ENCODE assay signal across 14 cellular contexts in the genomic region with DNA sequence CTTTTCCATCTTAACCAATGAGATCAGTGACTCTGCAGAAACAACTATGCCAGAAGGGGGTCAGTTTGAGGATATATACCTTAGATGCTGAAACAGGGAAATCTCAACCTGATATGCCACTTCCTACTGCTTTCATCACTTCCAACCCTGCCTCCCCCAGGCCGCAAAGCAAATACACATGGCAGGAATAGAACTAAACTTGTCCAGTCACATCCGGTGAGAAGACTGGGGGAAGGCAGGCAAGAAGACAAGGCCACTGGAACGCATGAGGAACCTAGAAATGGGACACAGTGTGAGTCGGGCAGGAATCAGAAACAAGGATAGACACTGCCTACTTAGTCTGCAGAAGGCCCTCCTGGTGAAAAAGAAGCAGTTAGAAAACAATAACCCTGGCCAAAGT.
DNase-seq lines count a peak whose midpoint lies in the region; ATAC-seq and TF ChIP-seq lines count a peak whose summit lies in the region.
"Had no signal": no experiment of that assay in that cellular context is flagged by ENCODE, and none has a peak within 500 bp of the region (broad histone marks: within the 10 kb centered on the region; RNA-seq: fewer than 3 reads in every experiment).

No MANE protein-coding gene starts in this region.

- H3K9me3 ChIP-seq in psoas muscle = no peaks in the 10 kb centered on the region
- H3K9me3 ChIP-seq in mucosa of descending colon = no peaks in the 10 kb centered on the region

- H3K27ac Mint-ChIP-seq in glutamatergic neuron (ENCODE audit: unreplicated experiment) = no peak overlapping the region
- H3K27ac Mint-ChIP-seq: activated CD4-positive, alpha-beta memory T cell treated with anti-CD3 and anti-CD28 coated beads for 36 hours; activated naive CD4-positive, alpha-beta T cell treated with anti-CD3 and anti-CD28 coated beads, Interleukin-2, amount 10 ng/mL, durations not matched to agents 7 days and 5 days had no signal

- H3K4me1 Mint-ChIP-seq in glutamatergic neuron (ENCODE audit: low read depth, unreplicated experiment) = no peaks in the 10 kb centered on the region

- H3K4me1 ChIP-seq in psoas muscle (peaks cover 44% of the 10 kb centered on the region), mucosa of descending colon (ENCODE audit: low read depth) (no peaks in the 10 kb centered on the region)

- H3K36me3 ChIP-seq in psoas muscle (ENCODE audit: insufficient read depth in 1 of 2, low read depth in 1 of 2) = no peaks in the 10 kb centered on the region
- H3K36me3 ChIP-seq in mucosa of descending colon (ENCODE audit: low read depth) = no peaks in the 10 kb centered on the region

- TF ChIP-seq CTCF in HL-60 (IDR thresholded peaks at IDR 0.05; ENCODE audit: insufficient read depth, low read length) (no peak), epithelial cell of esophagus (IDR thresholded peaks at IDR 0.05; ENCODE audit: insufficient read depth, low read depth, low read length, missing control alignments) (no peak), psoas muscle (IDR thresholded peaks at IDR 0.05) (no peak), glutamatergic neuron (IDR thresholded peaks at IDR 0.05; ENCODE audit: partially characterized antibody, unreplicated experiment) (no peak), mucosa of descending colon (IDR thresholded peaks at IDR 0.05) (no peak)

- no peaks in the 10 kb centered on the region for H3K9me3 Mint-ChIP-seq in glutamatergic neuron (ENCODE audit: unreplicated experiment)
- H3K9me3 Mint-ChIP-seq: activated CD4-positive, alpha-beta memory T cell treated with anti-CD3 and anti-CD28 coated beads for 36 hours; activated naive CD4-positive, alpha-beta T cell treated with anti-CD3 and anti-CD28 coated beads, Interleukin-2, amount 10 ng/mL, durations not matched to agents 7 days and 5 days; central memory CD8-positive, alpha-beta T cell had no signal

- H3K4me3 ChIP-seq in HL-60 (replicated peaks; ENCODE audit: insufficient read depth, low read length) = no peak overlapping the region
- H3K4me3 ChIP-seq in epithelial cell of esophagus (ENCODE audit: low read length) = no peak overlapping the region
- H3K4me3 ChIP-seq in psoas muscle = no peak overlapping the region
- H3K4me3 ChIP-seq in mucosa of descending colon = no peak overlapping the region

- no peaks in the 10 kb centered on the region for H3K36me3 Mint-ChIP-seq in glutamatergic neuron (ENCODE audit: unreplicated experiment)
- H3K36me3 Mint-ChIP-seq: activated CD4-positive, alpha-beta memory T cell treated with anti-CD3 and anti-CD28 coated beads for 36 hours had no signal

- 71 to 88% (median 82%) methylated on average over 4 of the region's 4 CpGs for whole genome bisulfite sequencing in psoas muscle, 3 donors

- peak; percentile 86 to 89 for DNase-seq in HL-60 (ENCODE audit: low read depth in 1 of 2, low spot score in 1 of 2)
- DNase-seq in RPMI7951 (ENCODE audit: low read depth) = peak; percentile 25
- DNase-seq in epithelial cell of esophagus (ENCODE audit: low read depth) = peak; percentile 74
- no peak for DNase-seq in psoas muscle
- no peak for DNase-seq in NCI-H2029 (lab: John Stamatoyannopoulos, UW)
- no peak for DNase-seq in glutamatergic neuron
- no peak for DNase-seq in mucosa of descending colon
- DNase-seq: activated CD4-positive, alpha-beta memory T cell treated with anti-CD3 and anti-CD28 coated beads for 36 hours; activated naive CD4-positive, alpha-beta T cell treated with anti-CD3 and anti-CD28 coated beads, Interleukin-2, amount 10 ng/mL, durations not matched to agents 7 days and 5 days; NCI-H1694; NCI-H82; T-helper 1 cell had no signal

- H3K27me3 ChIP-seq in HL-60 (ENCODE audit: insufficient read depth, poor library complexity, severe bottlenecking) (no peaks in the 10 kb centered on the region), psoas muscle (ENCODE audit: insufficient read depth in 3 of 3, low read length in 2 of 3) (no peaks in the 10 kb centered on the region)

- intact Hi-C loops in psoas muscle (cut with DNase I) (no loop called here), mucosa of descending colon (cut with DNase I, micrococcal nuclease) (no loop called here)

- ATAC-seq in psoas muscle (peak in 2 of 4 donors; percentile 22 to 62), GM21447 (IDR thresholded peaks at IDR 0.05; ENCODE audit: unreplicated experiment) (no peak), mucosa of descending colon (no peak)

- peaks cover 2% of the 10 kb centered on the region for H3K27me3 Mint-ChIP-seq in glutamatergic neuron (ENCODE audit: unreplicated experiment)
- H3K27me3 Mint-ChIP-seq: activated CD4-positive, alpha-beta memory T cell treated with anti-CD3 and anti-CD28 coated beads for 36 hours; activated naive CD4-positive, alpha-beta T cell treated with anti-CD3 and anti-CD28 coated beads, Interleukin-2, amount 10 ng/mL, durations not matched to agents 7 days and 5 days; central memory CD8-positive, alpha-beta T cell had no signal

- no peak overlapping the region for H3K4me3 Mint-ChIP-seq in glutamatergic neuron (ENCODE audit: unreplicated experiment)
- H3K4me3 Mint-ChIP-seq: activated CD4-positive, alpha-beta memory T cell treated with anti-CD3 and anti-CD28 coated beads for 36 hours; activated naive CD4-positive, alpha-beta T cell treated with anti-CD3 and anti-CD28 coated beads, Interleukin-2, amount 10 ng/mL, durations not matched to agents 7 days and 5 days; central memory CD8-positive, alpha-beta T cell had no signal

- H3K27ac ChIP-seq in HL-60 (replicated peaks) = peak overlapping the region; percentile 34
- peak overlapping the region; percentile 65 for H3K27ac ChIP-seq in psoas muscle

Comparison
In these comparisons a context has a peak if more than half of its experiments do, and no peak if none do; other contexts are left out.
1. DNase-seq: peak in HL-60 (2 of 2), RPMI7951 (single experiment) and epithelial cell of esophagus (single experiment); none in psoas muscle (0 of 2), NCI-H2029 (single experiment), glutamatergic neuron (single experiment) and mucosa of descending colon (0 of 3).